In genomic region chr7:42373285-42373684, GRCh38 we compare ENCODE assay signal across 24 cellular contexts.
"Had no signal": no experiment of that assay in that cellular context is flagged by ENCODE, and none has a peak within 500 bp of the region (broad histone marks: within the 10 kb centered on the region; RNA-seq: fewer than 3 reads in every experiment).

No MANE protein-coding gene starts in this region.

- H3K27ac ChIP-seq: HL-60, KMS-11, Peyer's patch, SJSA1, SK-N-MC had no signal

- H3K4me1 ChIP-seq: Peyer's patch, SJSA1 had no signal

- H3K4me3 ChIP-seq: K562, Peyer's patch, SJSA1, SK-N-MC had no signal

- DNase-seq: Kasumi-1, MV-4-11, NCI-H1105, NCI-H1417, NCI-H1436 treated with DMSO at 0.1 percent for 48 hours, NCI-H1694, NCI-H2029, NCI-H2081 treated with DMSO at 0.1 percent for 48 hours, NCI-H2171, NCI-H226, NCI-H446, NCI-H510A, NCI-H524 treated with DMSO at 0.1 percent for 48 hours, NCI-H69, NCI-H774, Peyer's patch, Right ventricle myocardium superior, RPMI8226, SIG-M5 had no signal

- H3K4me2 ChIP-seq: KMS-11 had no signal

- H3K9ac ChIP-seq: KMS-11 had no signal

- ATAC-seq: K562 had no signal

- H3K36me3 ChIP-seq: Peyer's patch, SJSA1 had no signal

- H3K27me3 ChIP-seq: Peyer's patch, SJSA1 had no signal

- H3K9me3 ChIP-seq: Peyer's patch, SJSA1 had no signal
